ENCODE assay signal across 8 cellular contexts in the genomic region with DNA sequence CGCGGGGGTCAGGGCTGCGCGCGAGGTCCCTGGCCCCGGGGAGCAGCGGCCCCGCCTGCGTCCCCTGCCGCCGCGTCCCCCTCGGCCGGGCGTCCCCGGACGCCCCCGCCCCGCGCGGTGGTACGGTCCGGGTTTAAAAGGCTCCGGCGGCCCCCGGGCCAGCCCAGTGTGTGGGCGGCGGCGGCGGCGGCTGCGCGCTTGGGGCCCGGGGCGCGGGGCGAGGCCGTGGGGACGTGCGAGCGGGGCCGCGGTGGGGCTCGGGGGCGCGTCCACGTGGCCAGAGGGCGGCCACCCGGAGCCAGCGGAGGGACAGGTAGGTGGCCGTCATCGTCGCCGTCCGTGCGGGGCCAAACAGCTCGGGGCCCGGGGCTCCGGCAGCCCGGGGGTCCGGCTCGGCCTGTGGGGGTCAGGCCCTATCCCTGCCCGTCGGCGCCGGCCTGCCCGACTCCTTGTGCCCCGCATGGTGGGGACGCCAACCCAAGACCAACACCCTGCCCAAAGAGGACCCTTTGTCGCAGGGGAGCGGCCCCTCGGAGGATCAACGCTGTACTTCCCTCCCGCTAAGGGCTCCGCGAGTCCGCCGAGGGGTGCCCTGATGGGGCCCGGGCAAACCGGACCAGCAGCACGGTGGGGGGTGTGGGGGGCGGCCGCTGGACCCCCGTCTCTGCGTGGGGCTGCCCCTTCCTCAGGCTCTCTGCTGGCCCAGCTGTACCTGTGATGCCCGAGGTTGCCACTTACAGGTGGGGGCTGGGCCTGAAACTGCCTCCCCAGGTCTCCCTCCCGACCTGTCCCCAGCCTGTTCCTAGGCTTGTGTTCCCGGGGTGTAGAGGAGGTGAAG. TPM values are rescaled to one million over a fixed set of nuclear protein-coding genes. Genes with fewer than 3 reads are reported as not detected.
A peak's percentile ranks its signal among the peaks of the same experiment; 100 is the strongest.
DNase-seq lines count a peak whose midpoint lies in the region; ATAC-seq and TF ChIP-seq lines count a peak whose summit lies in the region.

A gene (plus strand): TSS at position 166 of the 838 bp plus-strand sequence. CDS start 1,903 bp downstream, outside the sequence.

- no peaks in the 10 kb centered on the region for H3K27me3 Mint-ChIP-seq in activated CD4-positive, alpha-beta memory T cell treated with anti-CD3 and anti-CD28 coated beads, Interleukin-2, amount 10 ng/mL, durations not matched to agents 7 days and 5 days
- peaks cover 2% of the 10 kb centered on the region for H3K27me3 Mint-ChIP-seq in endothelial cell (ENCODE audit: unreplicated experiment)

- POLR2A ChIA-PET in activated CD4-positive, alpha-beta memory T cell treated with anti-CD3 and anti-CD28 coated beads, Interleukin-2, amount 10 ng/mL, durations not matched to agents 7 days and 5 days (lab: Charles Lee), result interaction anchor here (0.9 to 2.6 kb wide), 14 partner anchors 15 to 84 kb away, joined by 3 to 14 read pairs (median 4); a partner anchor contains a TSS

- no peaks in the 10 kb centered on the region for H3K9me3 ChIP-seq in mononuclear cell (ENCODE audit: low read depth, low read length)

- ATAC-seq in GM21515 (IDR thresholded peaks at IDR 0.05; ENCODE audit: unreplicated experiment), result peak; percentile 66
- ATAC-seq in stimulated activated effector memory CD8-positive, alpha-beta T cell treated with anti-CD3 and anti-CD28 coated beads, Interleukin-12 subunit alpha, Interleukin-12 subunit beta, amount 100 ng/mL, for 72 hours, result peak; percentile 83

- TF ChIP-seq CTCF in LNCaP clone FGC (IDR thresholded peaks at IDR 0.05; ENCODE audit: control insufficient read depth, extremely low read depth, insufficient read depth) (no peak), endothelial cell (IDR thresholded peaks at IDR 0.05; ENCODE audit: unreplicated experiment) (no peak)

- H3K4me1 ChIP-seq in mononuclear cell (ENCODE audit: insufficient read depth, low read length), result peaks cover 2% of the 10 kb centered on the region

- H3K4me3 ChIP-seq in LNCaP clone FGC (ENCODE audit: low read depth, low read length), result peak within 1 kb of the TSS; percentile 59
- peak within 1 kb of the TSS; percentile 38 for H3K4me3 ChIP-seq in mononuclear cell (ENCODE audit: low read length)

- H3K27me3 ChIP-seq in mononuclear cell (ENCODE audit: insufficient read depth, low read length), result no peaks in the 10 kb centered on the region

- H3K4me1 Mint-ChIP-seq in activated CD4-positive, alpha-beta memory T cell treated with anti-CD3 and anti-CD28 coated beads, Interleukin-2, amount 10 ng/mL, durations not matched to agents 7 days and 5 days, result peaks cover 13% of the 10 kb centered on the region
- H3K4me1 Mint-ChIP-seq in endothelial cell (ENCODE audit: unreplicated experiment), result peaks cover 3% of the 10 kb centered on the region
- peaks cover 30% of the 10 kb centered on the region for H3K4me1 Mint-ChIP-seq in stimulated activated effector memory CD8-positive, alpha-beta T cell treated with anti-CD3 and anti-CD28 coated beads, Interleukin-12 subunit alpha, Interleukin-12 subunit beta, amount 100 ng/mL, for 72 hours

- CTCF ChIA-PET in activated CD4-positive, alpha-beta memory T cell treated with anti-CD3 and anti-CD28 coated beads, Interleukin-2, amount 10 ng/mL, durations not matched to agents 7 days and 5 days (lab: Charles Lee), result interaction anchor here (0.6 kb wide), 1 partner anchor 161 kb away, joined by 3 read pairs; no protein-coding TSS in a partner anchor

- peak within 1 kb of the TSS; percentile 88 for H3K27ac Mint-ChIP-seq in activated CD4-positive, alpha-beta memory T cell treated with anti-CD3 and anti-CD28 coated beads, Interleukin-2, amount 10 ng/mL, durations not matched to agents 7 days and 5 days
- H3K27ac Mint-ChIP-seq in endothelial cell (ENCODE audit: unreplicated experiment), result peak within 1 kb of the TSS; percentile 70
- peak within 1 kb of the TSS; percentile 95 for H3K27ac Mint-ChIP-seq in stimulated activated effector memory CD8-positive, alpha-beta T cell treated with anti-CD3 and anti-CD28 coated beads, Interleukin-12 subunit alpha, Interleukin-12 subunit beta, amount 100 ng/mL, for 72 hours

- no peaks in the 10 kb centered on the region for H3K9me3 Mint-ChIP-seq in activated CD4-positive, alpha-beta memory T cell treated with anti-CD3 and anti-CD28 coated beads, Interleukin-2, amount 10 ng/mL, durations not matched to agents 7 days and 5 days
- no peaks in the 10 kb centered on the region for H3K9me3 Mint-ChIP-seq in endothelial cell (ENCODE audit: unreplicated experiment)
- H3K9me3 Mint-ChIP-seq in stimulated activated effector memory CD8-positive, alpha-beta T cell treated with anti-CD3 and anti-CD28 coated beads, Interleukin-12 subunit alpha, Interleukin-12 subunit beta, amount 100 ng/mL, for 72 hours, result no peaks in the 10 kb centered on the region

- peak; percentile 20 for DNase-seq in COR-L47 (lab: John Stamatoyannopoulos, UW)
- no peak for DNase-seq in LNCaP clone FGC (ENCODE audit: low read depth)
- DNase-seq in activated CD4-positive, alpha-beta memory T cell treated with anti-CD3 and anti-CD28 coated beads, Interleukin-2, amount 10 ng/mL, durations not matched to agents 7 days and 5 days, result peak; percentile 62
- DNase-seq in endothelial cell (ENCODE audit: low spot score), result peak; percentile 50
- peak; percentile 69 to 83 for DNase-seq in stimulated activated effector memory CD8-positive, alpha-beta T cell treated with anti-CD3 and anti-CD28 coated beads, Interleukin-12 subunit alpha, Interleukin-12 subunit beta, amount 100 ng/mL, for 72 hours (ENCODE audit: low spot score in 2 of 2)
- DNase-seq in foreskin melanocyte, result no peak

- peaks cover 11% of the 10 kb centered on the region for H3K36me3 Mint-ChIP-seq in activated CD4-positive, alpha-beta memory T cell treated with anti-CD3 and anti-CD28 coated beads, Interleukin-2, amount 10 ng/mL, durations not matched to agents 7 days and 5 days (ENCODE audit: low read depth)
- H3K36me3 Mint-ChIP-seq in endothelial cell (ENCODE audit: low read depth, unreplicated experiment), result peaks cover 9% of the 10 kb centered on the region
- H3K36me3 Mint-ChIP-seq in stimulated activated effector memory CD8-positive, alpha-beta T cell treated with anti-CD3 and anti-CD28 coated beads, Interleukin-12 subunit alpha, Interleukin-12 subunit beta, amount 100 ng/mL, for 72 hours, result peaks cover 41% of the 10 kb centered on the region

- H3K4me3 Mint-ChIP-seq in activated CD4-positive, alpha-beta memory T cell treated with anti-CD3 and anti-CD28 coated beads, Interleukin-2, amount 10 ng/mL, durations not matched to agents 7 days and 5 days, result peak within 1 kb of the TSS; percentile 92
- peak within 1 kb of the TSS; percentile 95 for H3K4me3 Mint-ChIP-seq in endothelial cell (ENCODE audit: unreplicated experiment)
- peak within 1 kb of the TSS; percentile 89 for H3K4me3 Mint-ChIP-seq in stimulated activated effector memory CD8-positive, alpha-beta T cell treated with anti-CD3 and anti-CD28 coated beads, Interleukin-12 subunit alpha, Interleukin-12 subunit beta, amount 100 ng/mL, for 72 hours

RNA-seq across cellular contexts. Expression of the gene that starts here (rescaled TPM):
- 10 to 100 TPM; 49.3 to 52.8 TPM for total RNA-seq in activated CD4-positive, alpha-beta memory T cell treated with anti-CD3 and anti-CD28 coated beads, Interleukin-2, amount 10 ng/mL, durations not matched to agents 7 days and 5 days
- total RNA-seq in endothelial cell (ENCODE audit: unreplicated experiment) (54.5 TPM), mononuclear cell (5.5 TPM)

Comparison
In these comparisons a context has a peak if more than half of its experiments do, and no peak if none do; other contexts are left out.
1. DNase-seq: peak in COR-L47 (single experiment), activated CD4-positive, alpha-beta memory T cell treated with anti-CD3 and anti-CD28 coated beads, Interleukin-2, amount 10 ng/mL, durations not matched to agents 7 days and 5 days (single experiment), endothelial cell (single experiment) and stimulated activated effector memory CD8-positive, alpha-beta T cell treated with anti-CD3 and anti-CD28 coated beads, Interleukin-12 subunit alpha, Interleukin-12 subunit beta, amount 100 ng/mL, for 72 hours (2 of 2); none in LNCaP clone FGC (single experiment) and foreskin melanocyte (single experiment).
2. Peak in every context shown above with its lines, with median percentiles within 50 percentile points of each other: H3K27ac Mint-ChIP-seq and H3K4me3 Mint-ChIP-seq.